In genomic region chr1:154970631-154971340, GRCh38 we compare ENCODE assay signal across 8 cellular contexts. TPM values are rescaled to one million over a fixed set of nuclear protein-coding genes. Genes with fewer than 3 reads are reported as not detected.
DNase-seq lines count a peak whose midpoint lies in the region; ATAC-seq and TF ChIP-seq lines count a peak whose summit lies in the region.

Gene SHC1, minus strand, starts transcription at chr1:154970747. Its CDS starts 221 bp downstream, at chr1:154970526.

- peak within 1 kb of the TSS; percentile 74 for H3K9ac ChIP-seq in SK-N-MC (ENCODE audit: insufficient read length)
- H3K9ac ChIP-seq in mammary epithelial cell (ENCODE audit: insufficient read depth, low read length) = peak within 1 kb of the TSS; percentile 76

- H3K27me3 Mint-ChIP-seq in Caco-2 (ENCODE audit: insufficient read depth, unreplicated experiment) = no peaks in the 10 kb centered on the region

- no peaks in the 10 kb centered on the region for H3K9me3 Mint-ChIP-seq in Caco-2 (ENCODE audit: unreplicated experiment)

- CTCF ChIA-PET in Caco-2 (lab: Charles Lee) = interaction anchor here (0.6 to 1.7 kb wide), 6 partner anchors 15 to 80 kb away, joined by 3 to 10 read pairs (median 6); partner anchors contain the start of genes ADAM15, PBXIP1 and PMVK
- CTCF ChIA-PET in mammary epithelial cell (lab: Charles Lee; ENCODE audit: low non-redundant PET) = interaction anchor here (0.5 to 1.3 kb wide), 4 partner anchors 9 to 48 kb away, joined by 3 to 5 read pairs (median 3); partner anchors contain the start of gene PYGO2

- POLR2A ChIA-PET in Caco-2 (lab: Charles Lee) = interaction anchor here (0.6 to 3.7 kb wide), 5 partner anchors 10 to 31 kb away, joined by 3 to 75 read pairs (median 6); partner anchors contain the start of genes FLAD1, PBXIP1 and PYGO2

- peak within 1 kb of the TSS; percentile 94 for H3K4me2 ChIP-seq in mammary epithelial cell (ENCODE audit: insufficient read depth, low read depth, low read length)

- WGBS in mammary epithelial cell (ENCODE audit: low coverage, missing lambda C conversion rate) = 0% methylated on average over 6 of the region's 15 CpGs

- BruUV-seq in Caco-2 (replicated peaks; lab: Mats Ljungman, UMichigan) (no TSS peak), mammary epithelial cell (replicated peaks; lab: Mats Ljungman, UMichigan) (no TSS peak)

- DNase-seq in Caco-2 (peak; percentile 78 to 80), SK-N-MC (ENCODE audit: low read depth, low spot score) (no peak), mammary epithelial cell (peak; percentile 92), retinal pigment epithelial cell (ENCODE audit: low read depth) (peak; percentile 61)

- intact Hi-C loops in Caco-2 (cut with micrococcal nuclease; ENCODE audit: unreplicated experiment) = loop anchor here (5.0 kb wide), 1 partner anchor 92 kb away; the partner anchor contains the start of gene EFNA4
- intact Hi-C loops in mammary epithelial cell (cut with micrococcal nuclease) = loop anchor here (1.0 to 5.0 kb wide), 2 partner anchors 9 to 748 kb away; partner anchors contain the start of genes PYGO2 and UBAP2L

- in situ Hi-C loops in mammary epithelial cell (cut with MboI; ENCODE audit: low sequenced_read_pairs in 2 of 2) = no loop called here

- peaks cover 34% of the 10 kb centered on the region for H3K4me1 Mint-ChIP-seq in Caco-2 (ENCODE audit: low read depth, unreplicated experiment)

- peaks cover 4% of the 10 kb centered on the region for H3K36me3 ChIP-seq in Caco-2 (ENCODE audit: control insufficient read depth, insufficient read depth, low read length)
- H3K36me3 ChIP-seq in SK-N-MC (ENCODE audit: insufficient read depth, low read length) = peaks cover 27% of the 10 kb centered on the region
- peaks cover 16% of the 10 kb centered on the region for H3K36me3 ChIP-seq in mammary epithelial cell (ENCODE audit: insufficient read depth, low read length)

- no peak within 1 kb of the TSS for H2AFZ ChIP-seq in mammary epithelial cell (ENCODE audit: low read depth, low read length)

- dilution Hi-C loops in mammary epithelial cell (cut with HindIII; ENCODE audit: low sequenced_read_pairs) = no loop called here

- H3K4me3 Mint-ChIP-seq in Caco-2 (ENCODE audit: unreplicated experiment) = peak within 1 kb of the TSS; percentile 59

- H3K36me3 Mint-ChIP-seq in Caco-2 (ENCODE audit: insufficient read depth, unreplicated experiment) = peaks cover 14% of the 10 kb centered on the region

- peaks cover 60% of the 10 kb centered on the region for H3K79me2 ChIP-seq in mammary epithelial cell (ENCODE audit: insufficient read depth, low read length)

- no peaks in the 10 kb centered on the region for H4K20me1 ChIP-seq in mammary epithelial cell (ENCODE audit: insufficient read depth, low read length)

- peak within 1 kb of the TSS; percentile 17 for H3K27ac Mint-ChIP-seq in Caco-2 (ENCODE audit: unreplicated experiment)

- peaks cover 27% of the 10 kb centered on the region for H3K4me1 ChIP-seq in Caco-2
- H3K4me1 ChIP-seq in mammary epithelial cell (ENCODE audit: insufficient read depth, low read length) = peaks cover 39% of the 10 kb centered on the region

- no peaks in the 10 kb centered on the region for H3K9me3 ChIP-seq in Caco-2
- no peaks in the 10 kb centered on the region for H3K9me3 ChIP-seq in SK-N-MC (ENCODE audit: low read depth, low read length)
- no peaks in the 10 kb centered on the region for H3K9me3 ChIP-seq in mammary epithelial cell (replicated peaks; ENCODE audit: insufficient read depth, low read length)
- no peaks in the 10 kb centered on the region for H3K9me3 ChIP-seq in iPS-18c (ENCODE audit: control insufficient read depth, insufficient read depth, low read length)

- H3K27me3 ChIP-seq in Caco-2 (replicated peaks; ENCODE audit: control insufficient read depth, insufficient read depth, low read length) (no peaks in the 10 kb centered on the region), mammary epithelial cell (ENCODE audit: insufficient read depth, low read length) (no peaks in the 10 kb centered on the region)

- H3K4me3 ChIP-seq in Caco-2 (ENCODE audit: low read depth, low read length) (0 out of 2 replicates have a peak within 1 kb of the TSS, but pooled peaks have one; percentile 2), SK-N-MC (peak within 1 kb of the TSS; percentile 82), mammary epithelial cell (replicated peaks in 1 of 3; ENCODE audit: insufficient read depth in 1 of 3, low read depth in 2 of 3, low read length in 3 of 3) (peak within 1 kb of the TSS; percentile 50 to 69 (median 66)), iPS-18c (ENCODE audit: insufficient read depth, low read depth, low read length) (peak within 1 kb of the TSS; percentile 71), retinal pigment epithelial cell (ENCODE audit: low read length) (peak within 1 kb of the TSS; percentile 74)

- ATAC-seq in HG02870 (IDR thresholded peaks at IDR 0.05; ENCODE audit: unreplicated experiment) = peak; percentile 24
- no peak for ATAC-seq in GM18867 (IDR thresholded peaks at IDR 0.05; ENCODE audit: unreplicated experiment)
- no peak for ATAC-seq in GM19351 (IDR thresholded peaks at IDR 0.05; ENCODE audit: unreplicated experiment)

- TF ChIP-seq CTCF in Caco-2 (IDR thresholded peaks at IDR 0.05; ENCODE audit: insufficient read depth in 1 of 2, low read depth in 1 of 2, low read length in 1 of 2, severe bottlenecking in 1 of 2, unreplicated experiment in 1 of 2) (no peak), mammary epithelial cell (conservative IDR thresholded peaks at IDR 0.05 in 1 of 2, IDR thresholded peaks at IDR 0.05 in 1 of 2; ENCODE audit: extremely low read depth in 1 of 2, insufficient read depth in 1 of 2, low read depth in 1 of 2, low read length in 2 of 2) (no peak), retinal pigment epithelial cell (conservative IDR thresholded peaks at IDR 0.05; ENCODE audit: low read depth, low read length) (no peak)

- peak within 1 kb of the TSS; percentile 83 for H3K27ac ChIP-seq in SK-N-MC
- H3K27ac ChIP-seq in mammary epithelial cell (ENCODE audit: insufficient read depth, low read depth, low read length) = peak within 1 kb of the TSS; percentile 98

RNA-seq across cellular contexts. Expression of gene SHC1, which starts in this region (rescaled TPM):
- 58.0 and 59.6 TPM in 2 replicates for total RNA-seq in Caco-2 (2022)
- total RNA-seq in mammary epithelial cell = 100 to 1,000 TPM; 492 to 589 TPM
- 464 TPM for polyA plus RNA-seq in mammary epithelial cell
- polyA minus RNA-seq in mammary epithelial cell = 409 TPM

Comparison
In these comparisons a context has a peak if more than half of its experiments do, and no peak if none do; other contexts are left out.
1. H3K4me3 ChIP-seq: peak in every context shown above with its lines; median percentile 82 in SK-N-MC; 74 in retinal pigment epithelial cell; 71 in iPS-18c; 66 in mammary epithelial cell; 2 in Caco-2.